ENCODE assay signal across 20 cellular contexts in genomic region chr6:42484261-42484660, GRCh38.
"Had no signal": no experiment of that assay in that cellular context is flagged by ENCODE, and none has a peak within 500 bp of the region (broad histone marks: within the 10 kb centered on the region; RNA-seq: fewer than 3 reads in every experiment).

No MANE protein-coding gene starts in this region.

- DNase-seq: Kasumi-1, MM.1S, NCI-H1092 treated with DMSO at 0.1 percent for 48 hours, NCI-H1436, NCI-H187, NCI-H2029, NCI-H2081 treated with DMSO at 0.1 percent for 48 hours, NCI-H2171, NCI-H226, NCI-H446, NCI-H510A, NCI-H524 treated with DMSO at 0.1 percent for 48 hours, NCI-H69, NCI-H774, SHP77, SK-N-SH, SW 1271 had no signal

- ATAC-seq: Panc1 had no signal

- H3K27ac ChIP-seq: KMS-11, RWPE1 had no signal

- H3K9me3 ChIP-seq: SK-N-SH had no signal

- H3K9ac ChIP-seq: KMS-11, SK-N-SH had no signal

- H3K4me2 ChIP-seq: KMS-11, SK-N-SH had no signal
